34 cellular contexts compared by ENCODE assay signal in genomic region chr6:128586095-128586494, GRCh38.
"Had no signal": no experiment of that assay in that cellular context is flagged by ENCODE, and none has a peak within 500 bp of the region (broad histone marks: within the 10 kb centered on the region; RNA-seq: fewer than 3 reads in every experiment).

No MANE protein-coding gene starts in this region.

- H3K36me3 ChIP-seq: MG63 had no signal

- DNase-seq: Karpas-422, Kasumi-1, MG63, MM.1S, MV-4-11, NCI-H1048, NCI-H1092, NCI-H1092 treated with DMSO at 0.1 percent for 48 hours, NCI-H1105, NCI-H1105 treated with DMSO at 0.1 percent for 48 hours, NCI-H1417, NCI-H1417 treated with DMSO at 0.1 percent for 48 hours, NCI-H1436, NCI-H1436 treated with DMSO at 0.1 percent for 48 hours, NCI-H146, NCI-H1694, NCI-H1694 treated with DMSO at 0.1 percent for 48 hours, NCI-H187, NCI-H187 treated with DMSO at 0.1 percent for 48 hours, NCI-H1930, NCI-H2029, NCI-H2029 treated with DMSO at 0.1 percent for 48 hours, NCI-H2081, NCI-H2081 treated with DMSO at 0.1 percent for 48 hours, NCI-H2107, NCI-H2171, NCI-H2171 treated with DMSO at 0.1 percent for 48 hours, NCI-H2227 treated with DMSO at 0.1 percent for 48 hours, NCI-H226, NCI-H345, NCI-H446, NCI-H446 treated with DMSO at 0.1 percent for 48 hours, NCI-H510A, NCI-H510A treated with DMSO at 0.1 percent for 48 hours had no signal

- H3K27me3 ChIP-seq: MG63 had no signal

- H3K4me3 ChIP-seq: MG63 had no signal
